ENCODE assay signal across 8 cellular contexts in genomic region chr2:69789762-69790600, GRCh38. TPM values are rescaled to one million over a fixed set of nuclear protein-coding genes. Genes with fewer than 3 reads are reported as not detected.
DNase-seq lines count a peak whose midpoint lies in the region; FAIRE-seq and TF ChIP-seq lines count a peak whose summit lies in the region.

No MANE protein-coding gene starts in this region.

- H3K4ac ChIP-seq in H1 (replicated peaks; ENCODE audit: insufficient read length, low read depth, low read length) (no peak overlapping the region), trophoblast cell (ENCODE audit: low read depth, low read length) (peak overlapping the region; percentile 70)

- peak overlapping the region; percentile 51 for H4K12ac ChIP-seq in trophoblast cell (ENCODE audit: low read depth, low read length)

- H2BK5ac ChIP-seq in H1 (ENCODE audit: low read depth, low read length) = no peak overlapping the region
- peak overlapping the region; percentile 95 for H2BK5ac ChIP-seq in trophoblast cell (ENCODE audit: low read depth, low read length, poor library complexity)

- H4K91ac ChIP-seq in H1 (replicated peaks; ENCODE audit: insufficient read length, low read length) = no peak overlapping the region
- peak overlapping the region; percentile 94 for H4K91ac ChIP-seq in trophoblast cell (ENCODE audit: low read depth, low read length)

- no peak overlapping the region for H3K14ac ChIP-seq in H1 (ENCODE audit: insufficient read length)
- peak overlapping the region; percentile 85 for H3K14ac ChIP-seq in trophoblast cell (ENCODE audit: low read length)

- H2AFZ ChIP-seq in H1 (ENCODE audit: low read length) (no peak overlapping the region), trophoblast cell (ENCODE audit: insufficient read depth, low read length, poor library complexity) (no peak overlapping the region)

- no peak overlapping the region for H2BK20ac ChIP-seq in H1 (ENCODE audit: low read length)

- H3K27ac ChIP-seq in HUES6 (ENCODE audit: low read depth, low read length) (peak overlapping the region; percentile 10; the same call in 1 of the 2 replicates), H1 (ENCODE audit: low read depth, low read length) (no peak overlapping the region), trophoblast cell (ENCODE audit: low read depth, low read length) (peak overlapping the region; percentile 93)

- POLR2A ChIA-PET in H1 (lab: Charles Lee; ENCODE audit: partially characterized antibody) = interaction anchor here (0.6 to 2.2 kb wide), 4 partner anchors 10 to 35 kb away, joined by 3 to 9 read pairs (median 4); no protein-coding TSS in a partner anchor

- peak overlapping the region; percentile 12 for H3K27ac Mint-ChIP-seq in T-helper 2 cell treated with Interferon-gamma antibody and Interleukin-4, amounts not matched to agents 5 μg/mL and 100 μg/mL, for 36 hours

- H3K79me2 ChIP-seq in H1 (ENCODE audit: control insufficient read depth in 1 of 2, insufficient read depth in 2 of 2, low read length in 2 of 2) (no peaks in the 10 kb centered on the region), trophoblast cell (ENCODE audit: control insufficient read depth, insufficient read depth, low read length, poor library complexity) (peaks cover 2% of the 10 kb centered on the region)

- H3K27me3 ChIP-seq in HUES6 (ENCODE audit: control insufficient read depth, insufficient read depth, low read length) = no peaks in the 10 kb centered on the region
- H3K27me3 ChIP-seq in H1 (replicated peaks in 1 of 4; ENCODE audit: control insufficient read depth in 3 of 4, extremely low read depth in 1 of 4, insufficient read depth in 3 of 4, low read length in 3 of 4) = no peaks in the 10 kb centered on the region
- H3K27me3 ChIP-seq in trophoblast cell (ENCODE audit: insufficient read depth, low read length) = no peaks in the 10 kb centered on the region

- no peak for TF ChIP-seq CTCF in H1 (IDR thresholded peaks at IDR 0.05; ENCODE audit: control extremely low read depth in 1 of 3, insufficient read depth in 1 of 3, low read depth in 1 of 3, low read length in 3 of 3)
- no peak for TF ChIP-seq CTCF in D721Med (IDR thresholded peaks at IDR 0.05; ENCODE audit: insufficient read depth, missing control alignments)

- H3K23me2 ChIP-seq in H1 (ENCODE audit: low read depth, low read length) = no peaks in the 10 kb centered on the region

- H3K4me2 ChIP-seq in H1 (ENCODE audit: insufficient read depth in 1 of 2, low read depth in 2 of 2, low read length in 2 of 2) = no peak overlapping the region
- H3K4me2 ChIP-seq in trophoblast cell (ENCODE audit: low read length) = peak overlapping the region; percentile 48

- 75% methylated on average over 7 of the region's 7 CpGs; no CpG with 5 or more reads in 1 of the 2 experiments for WGBS in H1 (ENCODE audit: extremely low coverage in 1 of 2, insufficient coverage in 1 of 2, insufficient read length in 1 of 2, insufficient replicate concordance in 2 of 2, low coverage in 1 of 2, low lambda C conversion rate in 2 of 2, missing lambda C conversion rate in 1 of 2), 2 experiments
- WGBS in trophoblast cell (ENCODE audit: extremely low coverage, insufficient coverage, insufficient read length) = no CpG with 5 or more reads among the region's 7 CpGs

- H3K9me3 Mint-ChIP-seq in T-helper 2 cell treated with Interferon-gamma antibody and Interleukin-4, amounts not matched to agents 5 μg/mL and 100 μg/mL, for 36 hours = no peaks in the 10 kb centered on the region

- no peaks in the 10 kb centered on the region for H3K9me3 ChIP-seq in HUES6 (ENCODE audit: control insufficient read depth, insufficient read depth, low read depth, low read length)
- no peaks in the 10 kb centered on the region for H3K9me3 ChIP-seq in H1 (ENCODE audit: insufficient read depth in 2 of 2, low read depth in 1 of 2, low read length in 1 of 2)
- no peaks in the 10 kb centered on the region for H3K9me3 ChIP-seq in trophoblast cell (ENCODE audit: insufficient read depth, low read depth, low read length)

- H4K8ac ChIP-seq in H1 (ENCODE audit: extremely low read depth, insufficient read depth, low read length) (no peak overlapping the region), trophoblast cell (ENCODE audit: low read depth, low read length) (peak overlapping the region; percentile 66)

- peak overlapping the region; percentile 53; the same call in 1 of the 2 replicates for H3K18ac ChIP-seq in H1 (ENCODE audit: extremely low read depth, low read length)
- H3K18ac ChIP-seq in trophoblast cell (ENCODE audit: low read length) = no peak overlapping the region

- H2AK5ac ChIP-seq in H1 (ENCODE audit: low read depth, low read length) (no peak overlapping the region), trophoblast cell (ENCODE audit: low read length) (peak overlapping the region; percentile 44)

- TF ChIP-seq EP300 in H1 (IDR thresholded peaks at IDR 0.05; ENCODE audit: borderline replicate concordance in 1 of 2, low read depth in 2 of 2, low read length in 2 of 2) = no peak

- no peak for TF ChIP-seq POLR2A in H1 (IDR thresholded peaks at IDR 0.05; ENCODE audit: control extremely low read depth in 1 of 2, low read depth in 2 of 2, low read length in 2 of 2)

- H3K4me1 ChIP-seq in HUES6 (ENCODE audit: control insufficient read depth, insufficient read depth, low read length) (peaks cover 20% of the 10 kb centered on the region), H1 (replicated peaks in 1 of 4; ENCODE audit: control insufficient read depth in 3 of 4, insufficient read depth in 4 of 4, low read length in 3 of 4) (peaks cover 0 to 13% (median 5%) of the 10 kb centered on the region in 4 experiments; a peak in 3 of 7 replicates), trophoblast cell (ENCODE audit: control insufficient read depth in 1 of 2, insufficient read depth in 2 of 2, low read length in 2 of 2) (peaks cover 4 to 13% of the 10 kb centered on the region in 2 experiments)

- DNase-seq in T-helper 2 cell treated with Interferon-gamma antibody and Interleukin-4, amounts not matched to agents 5 μg/mL and 100 μg/mL, for 36 hours (ENCODE audit: low spot score) = no peak
- DNase-seq in T-helper 2 cell (no peak), H1 (ENCODE audit: low read depth in 1 of 2, low spot score in 2 of 2) (no peak), trophoblast cell (peak in 1 of 2 donors; percentile 21), NCI-H1930 (lab: John Stamatoyannopoulos, UW) (no peak), HPDE6-E6E7 (ENCODE audit: extremely low spot score) (no peak), D721Med (ENCODE audit: insufficient read length, low spot score) (no peak)

- H2BK12ac ChIP-seq in H1 (ENCODE audit: low read depth, low read length) (peak overlapping the region; percentile 42; the same call in 1 of the 2 replicates), trophoblast cell (ENCODE audit: low read length) (peak overlapping the region; percentile 82)

- H3K9ac ChIP-seq in HUES6 (ENCODE audit: low read length) (peak overlapping the region; percentile 10), H1 (replicated peaks in 1 of 4; ENCODE audit: extremely low read depth in 1 of 4, low read depth in 3 of 4, low read length in 3 of 4) (no peak overlapping the region), trophoblast cell (ENCODE audit: low read length) (peak overlapping the region; percentile 33)

- FAIRE-seq in H1 (lab: Jason Lieb, UNC) (no peak), D721Med (lab: Jason Lieb, UNC) (no peak)

- H2BK120ac ChIP-seq in H1 (replicated peaks; ENCODE audit: low read depth, low read length) (no peak overlapping the region), trophoblast cell (ENCODE audit: insufficient read depth, low read length, poor library complexity) (peak overlapping the region; percentile 71)

- H3K4me1 Mint-ChIP-seq in T-helper 2 cell treated with Interferon-gamma antibody and Interleukin-4, amounts not matched to agents 5 μg/mL and 100 μg/mL, for 36 hours (ENCODE audit: low read depth) = peaks cover 13% of the 10 kb centered on the region

- peak overlapping the region; percentile 25 for H3K4me3 Mint-ChIP-seq in T-helper 2 cell treated with Interferon-gamma antibody and Interleukin-4, amounts not matched to agents 5 μg/mL and 100 μg/mL, for 36 hours

- H3K4me3 ChIP-seq in HUES6 (ENCODE audit: low read depth, low read length) = no peak overlapping the region
- no peak overlapping the region for H3K4me3 ChIP-seq in H1 (ENCODE audit: extremely low read depth in 1 of 4, insufficient read depth in 2 of 4, low read depth in 3 of 4, low read length in 4 of 4)
- H3K4me3 ChIP-seq in trophoblast cell (ENCODE audit: low read depth, low read length) = no peak overlapping the region

- H3K23ac ChIP-seq in H1 (ENCODE audit: insufficient read length) (no peak overlapping the region), trophoblast cell (ENCODE audit: low read length) (no peak overlapping the region)

- TF ChIP-seq RAD21 in H1 (IDR thresholded peaks at IDR 0.05 in 1 of 2, conservative IDR thresholded peaks at IDR 0.05 in 1 of 2; ENCODE audit: low read depth in 2 of 2, low read length in 2 of 2) = no peak; a peak in 1 of 4 replicates

- H3K79me1 ChIP-seq in H1 (ENCODE audit: low read depth, low read length) (no peaks in the 10 kb centered on the region), trophoblast cell (ENCODE audit: low read length) (peaks cover 13% of the 10 kb centered on the region)

- H3K56ac ChIP-seq in H1 (replicated peaks; ENCODE audit: insufficient read length, low read depth, low read length) = no peak overlapping the region

- CTCF ChIA-PET in H1 (lab: Charles Lee; ENCODE audit: partially characterized antibody) = interaction anchor here (0.8 to 2.6 kb wide), 12 partner anchors 10 to 225 kb away, joined by 3 to 21 read pairs (median 3); no protein-coding TSS in a partner anchor

- H3K36me3 Mint-ChIP-seq in T-helper 2 cell treated with Interferon-gamma antibody and Interleukin-4, amounts not matched to agents 5 μg/mL and 100 μg/mL, for 36 hours (ENCODE audit: low read depth) = peaks cover 37% of the 10 kb centered on the region

- no peaks in the 10 kb centered on the region for H4K20me1 ChIP-seq in H1 (replicated peaks in 1 of 2; ENCODE audit: control insufficient read depth in 1 of 2, insufficient read depth in 2 of 2, low read length in 2 of 2)

- no peaks in the 10 kb centered on the region for H3K36me3 ChIP-seq in HUES6 (ENCODE audit: control insufficient read depth, insufficient read depth, low read length)
- no peaks in the 10 kb centered on the region for H3K36me3 ChIP-seq in H1 (ENCODE audit: control insufficient read depth in 2 of 4, insufficient read depth in 4 of 4, low read length in 3 of 4)
- H3K36me3 ChIP-seq in trophoblast cell (ENCODE audit: control insufficient read depth in 1 of 2, insufficient read depth in 2 of 2, low read length in 2 of 2) = peaks cover 0 to 4% of the 10 kb centered on the region in 2 experiments

- H2BK15ac ChIP-seq in H1 (ENCODE audit: low read length) = no peak overlapping the region

- no peaks in the 10 kb centered on the region for H3K27me3 Mint-ChIP-seq in T-helper 2 cell treated with Interferon-gamma antibody and Interleukin-4, amounts not matched to agents 5 μg/mL and 100 μg/mL, for 36 hours (ENCODE audit: low read depth)

- no peak overlapping the region for H4K5ac ChIP-seq in H1 (ENCODE audit: insufficient read length, low read depth, low read length)

RNA-seq across cellular contexts. Expression of gene GMCL1, which starts 39.5 kb away (rescaled TPM):
- 21.9 and 26.1 TPM in 2 replicates for total RNA-seq in H1 (2021; fragmentation: NEBNext Ultra II Directional; extraction: Animal tissue kit (Norgen Biotek cat#: 25700))
- polyA plus RNA-seq in H1 (2011; rRNA removed) = 6.3 and 6.5 TPM in 2 replicates
- polyA plus RNA-seq in H1 (2011; cell fraction: cytosol; rRNA removed) = 10.0 TPM
- 8.7 TPM for polyA plus RNA-seq in H1 (2011; cell fraction: nucleus; rRNA removed)
- 8.0 to 14.4 TPM (median 11.8 TPM) in 4 replicates for polyA plus RNA-seq in H1 (2012, experiment 1 of 2)
- polyA plus RNA-seq in H1 (2012, experiment 2 of 2) = 1.5 TPM
- polyA plus RNA-seq in H1 (2013, experiment 1 of 2) = 26.4 TPM
- 28.5 TPM for polyA plus RNA-seq in H1 (2013, experiment 2 of 2)
- polyA minus RNA-seq in H1 (2011; rRNA and poly(A)+ RNA removed) = 8.5 and 13.7 TPM in 2 replicates
- 22.4 TPM for polyA minus RNA-seq in H1 (2011; cell fraction: cytosol; rRNA and poly(A)+ RNA removed)
- polyA minus RNA-seq in H1 (2011; cell fraction: nucleus; rRNA and poly(A)+ RNA removed) = 11.0 TPM
- 13.3 and 13.7 TPM in 2 replicates for polyA plus RNA-seq in trophoblast cell (2013)

RNA-seq across cellular contexts. Expression of gene ANXA4, which starts 48.0 kb away (rescaled TPM):
- 16.9 and 17.6 TPM in 2 replicates for total RNA-seq in H1 (2021; fragmentation: NEBNext Ultra II Directional; extraction: Animal tissue kit (Norgen Biotek cat#: 25700))
- 8.9 and 9.4 TPM in 2 replicates for polyA plus RNA-seq in H1 (2011; rRNA removed)
- 17.2 TPM for polyA plus RNA-seq in H1 (2011; cell fraction: cytosol; rRNA removed)
- polyA plus RNA-seq in H1 (2011; cell fraction: nucleus; rRNA removed) = 20.7 TPM
- 21.8 to 31.5 TPM (median 26.2 TPM) in 4 replicates for polyA plus RNA-seq in H1 (2012, experiment 1 of 2)
- polyA plus RNA-seq in H1 (2012, experiment 2 of 2) = 5.4 TPM
- polyA plus RNA-seq in H1 (2013, experiment 1 of 2) = 10.7 TPM
- 9.8 TPM for polyA plus RNA-seq in H1 (2013, experiment 2 of 2)
- polyA minus RNA-seq in H1 (2011; rRNA and poly(A)+ RNA removed) = 24.1 and 26.9 TPM in 2 replicates
- polyA minus RNA-seq in H1 (2011; cell fraction: cytosol; rRNA and poly(A)+ RNA removed) = 6.3 TPM
- 9.0 TPM for polyA minus RNA-seq in H1 (2011; cell fraction: nucleus; rRNA and poly(A)+ RNA removed)
- polyA plus RNA-seq in trophoblast cell (2013) = 68.4 and 70.7 TPM in 2 replicates

Comparison
In these comparisons a context has a peak if more than half of its experiments do, and no peak if none do; other contexts are left out.
1. H3K9ac ChIP-seq: peak in HUES6 (single experiment) and trophoblast cell (single experiment); none in H1 (0 of 4).